Comparison of ENCODE assay signal across 8 cellular contexts in the genomic region with DNA sequence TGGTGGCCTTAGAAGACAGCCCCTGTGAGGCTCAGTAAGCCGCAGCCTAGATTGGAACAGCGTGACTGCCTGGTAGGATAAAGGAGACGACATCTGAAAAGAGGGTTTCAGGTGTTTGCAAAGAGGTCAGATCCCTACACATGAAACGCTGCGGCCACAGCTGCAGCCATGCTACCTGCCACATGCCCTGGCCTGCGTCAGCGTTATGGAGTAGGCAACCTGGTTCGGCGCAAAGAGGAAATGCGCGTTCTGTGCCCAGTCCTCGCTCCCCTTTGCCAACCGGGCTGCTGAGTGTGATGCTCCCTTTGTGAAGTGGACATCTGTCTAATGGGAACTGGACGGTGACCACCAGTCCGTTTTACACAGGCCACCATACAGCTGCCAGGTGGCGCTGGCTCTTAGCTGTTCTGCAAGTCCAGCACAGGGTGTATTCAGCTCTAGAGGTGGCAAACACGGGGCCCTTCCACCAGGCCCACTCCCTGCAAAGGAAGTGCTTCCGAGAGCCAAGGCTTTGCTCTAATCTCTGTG.
DNase-seq lines count a peak whose midpoint lies in the region; ATAC-seq, FAIRE-seq and TF ChIP-seq lines count a peak whose summit lies in the region.

No MANE protein-coding gene starts in this region.

- H3K27me3 ChIP-seq in BLaER1 = no peaks in the 10 kb centered on the region

- peaks cover 29% of the 10 kb centered on the region for H4K20me1 ChIP-seq in BLaER1

- peak; percentile 59 for DNase-seq in activated CD4-positive, alpha-beta memory T cell treated with anti-CD3 and anti-CD28 coated beads, Interleukin-2, amount 10 ng/mL, durations not matched to agents 7 days and 5 days
- DNase-seq in kidney (peak; percentile 67), left lobe of liver (ENCODE audit: low spot score) (no peak), RKO (ENCODE audit: low spot score) (no peak), globus pallidus (ENCODE audit: low spot score) (no peak), AG08396 (ENCODE audit: low spot score) (no peak)

- peak overlapping the region; percentile 93 for H3K27ac ChIP-seq in BLaER1
- no peak overlapping the region for H3K27ac ChIP-seq in kidney (ENCODE audit: low read depth in 2 of 2, low read length in 2 of 2)

- POLR2A ChIA-PET in activated CD4-positive, alpha-beta memory T cell treated with anti-CD3 and anti-CD28 coated beads, Interleukin-2, amount 10 ng/mL, durations not matched to agents 7 days and 5 days (lab: Charles Lee) = interaction anchor here (1.3 to 18.3 kb wide), 19 partner anchors 9 to 162 kb away, joined by 3 to 1515 read pairs (median 10); no protein-coding TSS in a partner anchor

- no peak for FAIRE-seq in kidney (lab: Jason Lieb, UNC)

- H3K4me3 ChIP-seq in BLaER1 (peak overlapping the region; percentile 62), kidney (ENCODE audit: low read length in 2 of 2) (no peak overlapping the region)

- H3K9ac ChIP-seq in BLaER1 = peak overlapping the region; percentile 83
- no peak overlapping the region for H3K9ac ChIP-seq in kidney (ENCODE audit: low read length in 2 of 2)

- no peaks in the 10 kb centered on the region for H3K27me3 Mint-ChIP-seq in activated CD4-positive, alpha-beta memory T cell treated with anti-CD3 and anti-CD28 coated beads, Interleukin-2, amount 10 ng/mL, durations not matched to agents 7 days and 5 days

- H3K36me3 ChIP-seq in BLaER1 (peaks cover 64% of the 10 kb centered on the region), kidney (ENCODE audit: control insufficient read depth in 1 of 2, insufficient read depth in 2 of 2, low read length in 2 of 2) (no peaks in the 10 kb centered on the region)

- ATAC-seq in GM19395 (IDR thresholded peaks at IDR 0.05; ENCODE audit: unreplicated experiment) (peak; percentile 18), left lobe of liver (no peak)

- no peak overlapping the region for H3K4me3 Mint-ChIP-seq in activated CD4-positive, alpha-beta memory T cell treated with anti-CD3 and anti-CD28 coated beads, Interleukin-2, amount 10 ng/mL, durations not matched to agents 7 days and 5 days

- peaks cover 98% of the 10 kb centered on the region for H3K36me3 Mint-ChIP-seq in activated CD4-positive, alpha-beta memory T cell treated with anti-CD3 and anti-CD28 coated beads, Interleukin-2, amount 10 ng/mL, durations not matched to agents 7 days and 5 days (ENCODE audit: low read depth)

- H3K4me2 ChIP-seq in BLaER1 = peak overlapping the region; percentile 89

- peaks cover 16% of the 10 kb centered on the region for H3K9me3 ChIP-seq in BLaER1
- H3K9me3 ChIP-seq in kidney (ENCODE audit: control insufficient read depth in 1 of 2, low read length in 2 of 2) = no peaks in the 10 kb centered on the region

- H3K4me1 ChIP-seq in BLaER1 = peaks cover 100% of the 10 kb centered on the region
- H3K4me1 ChIP-seq in kidney (ENCODE audit: control insufficient read depth in 1 of 2, insufficient read depth in 1 of 2, low read depth in 1 of 2, low read length in 2 of 2) = peaks cover 0 to 5% of the 10 kb centered on the region in 2 donors

- CTCF ChIA-PET in activated CD4-positive, alpha-beta memory T cell treated with anti-CD3 and anti-CD28 coated beads, Interleukin-2, amount 10 ng/mL, durations not matched to agents 7 days and 5 days (lab: Charles Lee) = interaction anchor here (1.1 to 3.7 kb wide), 5 partner anchors 9 to 92 kb away, joined by 4 to 71 read pairs (median 7); no protein-coding TSS in a partner anchor

- H3K9me3 Mint-ChIP-seq in activated CD4-positive, alpha-beta memory T cell treated with anti-CD3 and anti-CD28 coated beads, Interleukin-2, amount 10 ng/mL, durations not matched to agents 7 days and 5 days = no peaks in the 10 kb centered on the region

- H3K4me1 Mint-ChIP-seq in activated CD4-positive, alpha-beta memory T cell treated with anti-CD3 and anti-CD28 coated beads, Interleukin-2, amount 10 ng/mL, durations not matched to agents 7 days and 5 days = peaks cover 92% of the 10 kb centered on the region

- intact Hi-C loops in kidney (cut with DNase I) = no loop called here

- TF ChIP-seq CTCF in kidney (IDR thresholded peaks at IDR 0.05; ENCODE audit: borderline replicate concordance, extremely low read depth, insufficient read depth) = no peak

- H3K27ac Mint-ChIP-seq in activated CD4-positive, alpha-beta memory T cell treated with anti-CD3 and anti-CD28 coated beads, Interleukin-2, amount 10 ng/mL, durations not matched to agents 7 days and 5 days = no peak overlapping the region

Comparison
In these comparisons a context has a peak if more than half of its experiments do, and no peak if none do; other contexts are left out.
1. DNase-seq: peak in activated CD4-positive, alpha-beta memory T cell treated with anti-CD3 and anti-CD28 coated beads, Interleukin-2, amount 10 ng/mL, durations not matched to agents 7 days and 5 days (single experiment) and kidney (single experiment); none in left lobe of liver (single experiment), RKO (single experiment), globus pallidus (single experiment) and AG08396 (single experiment).